ENCODE assay signal across 23 cellular contexts in genomic region chr15:49507261-49507660, GRCh38.
"Had no signal": no experiment of that assay in that cellular context is flagged by ENCODE, and none has a peak within 500 bp of the region (broad histone marks: within the 10 kb centered on the region; RNA-seq: fewer than 3 reads in every experiment).

No MANE protein-coding gene starts in this region.

- H3K79me2 ChIP-seq: parathyroid adenoma had no signal

- DNase-seq: dermis blood vessel endothelial cell; effector memory CD4-positive, alpha-beta T cell; foreskin melanocyte; glutamatergic neuron; heart right ventricle; hippocampal formation; immature natural killer cell; kidney; mesendoderm; midbrain; naive thymus-derived CD4-positive, alpha-beta T cell; stimulated activated CD4-positive, alpha-beta T cell treated with anti-CD3 and anti-CD28 coated beads, Interleukin-2, amount 100 ng/mL, for 24 hours; stimulated activated CD4-positive, alpha-beta T cell treated with anti-CD3 and anti-CD28 coated beads, Interleukin-4, amount 100 ng/mL, for 24 hours; stimulated activated naive CD4-positive, alpha-beta T cell treated with Interleukin-2 at 50 U/mL for 16 hours; stomach; thyroid gland had no signal

- H2AFZ ChIP-seq: neural progenitor cell, parathyroid adenoma had no signal

- H3K9me3 ChIP-seq: right atrium auricular region, thyroid gland had no signal

- H3K4me3 ChIP-seq: coronary artery, heart right ventricle, neural progenitor cell, right atrium auricular region, stomach, thyroid gland had no signal

- H3K27ac ChIP-seq: coronary artery, heart right ventricle, neural progenitor cell, parathyroid adenoma, right atrium auricular region, stomach, thyroid gland had no signal

- H3K4me2 ChIP-seq: neural progenitor cell had no signal

- H3K4me1 ChIP-seq: heart right ventricle, neural progenitor cell, parathyroid adenoma, right atrium auricular region, stomach, thyroid gland had no signal

- H3K36me3 ChIP-seq: heart right ventricle, neural progenitor cell, right atrium auricular region, stomach, thyroid gland had no signal

- ATAC-seq: heart right ventricle; left lobe of liver; naive thymus-derived CD4-positive, alpha-beta T cell; sciatic nerve; stimulated activated effector memory CD8-positive, alpha-beta T cell treated with anti-CD3 and anti-CD28 coated beads, Interleukin-12 subunit alpha, Interleukin-12 subunit beta, amount 100 ng/mL, for 72 hours had no signal

- H3K9ac ChIP-seq: neural progenitor cell, parathyroid adenoma had no signal

- H3K27me3 ChIP-seq: heart right ventricle, neural progenitor cell, right atrium auricular region, stomach, thyroid gland had no signal
